In genomic region chr2:131492418-131493198, GRCh38 we compare ENCODE assay signal across 1 cellular context.
TF ChIP-seq lines count a peak whose summit lies in the region.

No MANE protein-coding gene starts in this region.

TF ChIP-seq in K562, 482 proteins besides CTCF, POLR2A, EP300 and RAD21 (continued from another document and continues in another):
- peak; percentile 95; the same call in 1 of the 2 replicates for TF ChIP-seq HMGXB4 (CRISPR knock-in tag; IDR thresholded peaks at IDR 0.05)
- TF ChIP-seq NFYB (IDR thresholded peaks at IDR 0.05; ENCODE audit: extremely low read depth, insufficient read length): no peak
- TF ChIP-seq FOXM1 (IDR thresholded peaks at IDR 0.05; ENCODE audit: low read depth): peak; percentile 35; the same call in 1 of the 2 replicates
- TF ChIP-seq FOXM1 (CRISPR knock-in tag; IDR thresholded peaks at IDR 0.05; ENCODE audit: low read depth): no peak
- peak; percentile 54 for TF ChIP-seq CBX1 (IDR thresholded peaks at IDR 0.05; ENCODE audit: low read depth)
- no peak for TF ChIP-seq CBFB (CRISPR knock-in tag; IDR thresholded peaks at IDR 0.05)
- 0 out of 2 replicates have a peak, but pooled peaks have one; percentile 6 for TF ChIP-seq NFE2 (IDR thresholded peaks at IDR 0.05; ENCODE audit: low read depth)
- TF ChIP-seq ZNF318 (IDR thresholded peaks at IDR 0.05; ENCODE audit: borderline replicate concordance in 1 of 2, low read depth in 1 of 2): no peak
- TF ChIP-seq JUND (IDR thresholded peaks at IDR 0.05; ENCODE audit: borderline replicate concordance, low read depth, low read length): peak; percentile 58; the same call in 1 of the 2 replicates
- no peak; the same call in 2 of the 3 replicates for TF ChIP-seq JUND (tag; IDR thresholded peaks at IDR 0.05; ENCODE audit: borderline replicate concordance, low read depth, low read length)
- TF ChIP-seq SRF (CRISPR knock-in tag; IDR thresholded peaks at IDR 0.05): peak in 1 of 2 experiments; percentile 78; a peak in 2 of 4 replicates
- TF ChIP-seq ATF7 (IDR thresholded peaks at IDR 0.05): peak; percentile 79
- TF ChIP-seq SUPT5H (IDR thresholded peaks at IDR 0.05): peak; percentile 60
- peak in 1 of 2 experiments; percentile 81; a peak in 2 of 4 replicates for TF ChIP-seq FOXA3 (CRISPR knock-in tag; conservative IDR thresholded peaks at IDR 0.05 in 1 of 2, IDR thresholded peaks at IDR 0.05 in 1 of 2)
- peak; percentile 37; the same call in 1 of the 2 replicates for TF ChIP-seq THAP12 (CRISPR knock-in tag; IDR thresholded peaks at IDR 0.05)
- TF ChIP-seq ATF6 (CRISPR knock-in tag; IDR thresholded peaks at IDR 0.05): no peak
- no peak for TF ChIP-seq PCBP1 (IDR thresholded peaks at IDR 0.05; ENCODE audit: low read depth, low read length, poor library complexity, severe bottlenecking)
- no peak for TF ChIP-seq HOXB6 (CRISPR knock-in tag; IDR thresholded peaks at IDR 0.05; ENCODE audit: borderline replicate concordance)
- TF ChIP-seq HIVEP1 (CRISPR knock-in tag; IDR thresholded peaks at IDR 0.05): 0 out of 2 replicates have a peak, but pooled peaks have one; percentile 21
- peak; percentile 77 for TF ChIP-seq XRCC5 (IDR thresholded peaks at IDR 0.05; ENCODE audit: low read depth, low read length)
- TF ChIP-seq CBFA2T3 (IDR thresholded peaks at IDR 0.05): 0 out of 2 replicates have a peak, but pooled peaks have one; percentile 7
- TF ChIP-seq RBFOX2 (IDR thresholded peaks at IDR 0.05; ENCODE audit: low read depth, low read length): peak; percentile 92
- TF ChIP-seq TEAD4 (IDR thresholded peaks at IDR 0.05; ENCODE audit: low read length): 0 out of 2 replicates have a peak, but pooled peaks have one; percentile 14
- TF ChIP-seq TEAD4 (CRISPR knock-in tag; IDR thresholded peaks at IDR 0.05; ENCODE audit: borderline replicate concordance): no peak
- peak; percentile 98 for TF ChIP-seq ZNF740 (CRISPR knock-in tag; IDR thresholded peaks at IDR 0.05)
- TF ChIP-seq ZNF740 (tag; IDR thresholded peaks at IDR 0.05): peak in 1 of 2 experiments; percentile 97; a peak in 2 of 4 replicates
- peak; percentile 70; the same call in 1 of the 2 replicates for TF ChIP-seq ZNF511 (CRISPR knock-in tag; IDR thresholded peaks at IDR 0.05)
- peak; percentile 71 for TF ChIP-seq ZFX (CRISPR knock-in tag; IDR thresholded peaks at IDR 0.05)
- peak; percentile 91 to 96 for TF ChIP-seq MAZ (CRISPR knock-in tag; conservative IDR thresholded peaks at IDR 0.05 in 1 of 2, IDR thresholded peaks at IDR 0.05 in 1 of 2)
- TF ChIP-seq NR2C2 (CRISPR knock-in tag; IDR thresholded peaks at IDR 0.05): no peak
- peak; percentile 49; the same call in 1 of the 2 replicates for TF ChIP-seq NR2C2 (tag; IDR thresholded peaks at IDR 0.05)
- peak; percentile 37 for TF ChIP-seq NEUROD1 (IDR thresholded peaks at IDR 0.05; ENCODE audit: borderline replicate concordance, low read depth, low read length, partially characterized antibody)
- peak; percentile 99 for TF ChIP-seq RB1 (IDR thresholded peaks at IDR 0.05; ENCODE audit: low read depth)
- 0 out of 2 replicates have a peak, but pooled peaks have one; percentile 31 for TF ChIP-seq SPI1 (IDR thresholded peaks at IDR 0.05; ENCODE audit: borderline replicate concordance, low read depth, low read length)
- no peak for TF ChIP-seq RBM15 (IDR thresholded peaks at IDR 0.05; ENCODE audit: insufficient read depth, low read length)
- TF ChIP-seq PRDM10 (IDR thresholded peaks at IDR 0.05; ENCODE audit: partially characterized antibody): no peak
- TF ChIP-seq MIER1 (IDR thresholded peaks at IDR 0.05; ENCODE audit: low read depth): no peak
- peak; percentile 96 for TF ChIP-seq E2F4 (CRISPR knock-in tag; IDR thresholded peaks at IDR 0.05; ENCODE audit: low read depth)
- TF ChIP-seq ZNF436 (CRISPR knock-in tag; IDR thresholded peaks at IDR 0.05): no peak
